Comparison of ENCODE assay signal across 2 cellular contexts in the genomic region with DNA sequence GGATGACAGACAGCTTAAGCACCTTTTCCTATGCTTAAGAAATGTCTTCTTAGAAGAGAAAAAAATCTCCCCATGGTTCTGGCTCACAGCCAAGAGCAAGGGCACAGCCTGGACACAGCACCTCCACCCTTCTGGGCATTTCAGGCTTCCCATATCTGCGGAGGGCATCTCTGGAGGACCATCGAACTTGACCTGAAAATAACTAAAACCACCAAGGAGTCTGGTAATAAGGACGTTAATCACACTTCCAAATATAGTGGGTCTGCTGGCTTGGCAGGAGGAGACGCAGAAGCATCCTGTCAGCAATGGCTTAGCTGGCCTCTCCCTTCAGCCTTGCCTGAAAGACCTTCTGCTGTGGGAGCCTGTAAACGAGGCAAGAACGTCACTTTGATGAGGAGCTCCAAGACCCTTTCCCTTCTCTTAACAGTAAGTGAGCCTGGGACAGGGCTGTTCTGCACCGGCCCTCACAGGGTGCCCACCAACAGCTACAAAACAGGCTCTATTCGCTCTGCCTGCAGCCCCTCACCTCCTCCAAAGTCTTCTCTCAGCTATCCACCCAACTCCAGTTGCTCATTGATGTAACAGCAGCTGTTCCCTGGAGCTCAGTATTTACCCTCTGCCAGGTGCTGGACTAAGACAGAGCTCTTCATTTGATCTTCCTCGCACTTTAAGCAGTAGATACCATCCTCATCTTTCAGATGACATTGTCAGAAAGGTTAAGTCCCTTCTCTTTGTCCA.
TF ChIP-seq lines count a peak whose summit lies in the region.

No MANE protein-coding gene starts in this region.

TF ChIP-seq in GM23338, 12 proteins besides CTCF, POLR2A, EP300 and RAD21 (continues in another document):
- TF ChIP-seq JUNB (IDR thresholded peaks at IDR 0.05; ENCODE audit: unreplicated experiment), result no peak
- no peak for TF ChIP-seq NANOG (IDR thresholded peaks at IDR 0.05; ENCODE audit: borderline replicate concordance)
- TF ChIP-seq STAT1 (IDR thresholded peaks at IDR 0.05; ENCODE audit: unreplicated experiment), result no peak
- no peak for TF ChIP-seq ZNF331 (CRISPR knock-in tag; IDR thresholded peaks at IDR 0.05; ENCODE audit: low read depth)
- TF ChIP-seq, protein P1, sequence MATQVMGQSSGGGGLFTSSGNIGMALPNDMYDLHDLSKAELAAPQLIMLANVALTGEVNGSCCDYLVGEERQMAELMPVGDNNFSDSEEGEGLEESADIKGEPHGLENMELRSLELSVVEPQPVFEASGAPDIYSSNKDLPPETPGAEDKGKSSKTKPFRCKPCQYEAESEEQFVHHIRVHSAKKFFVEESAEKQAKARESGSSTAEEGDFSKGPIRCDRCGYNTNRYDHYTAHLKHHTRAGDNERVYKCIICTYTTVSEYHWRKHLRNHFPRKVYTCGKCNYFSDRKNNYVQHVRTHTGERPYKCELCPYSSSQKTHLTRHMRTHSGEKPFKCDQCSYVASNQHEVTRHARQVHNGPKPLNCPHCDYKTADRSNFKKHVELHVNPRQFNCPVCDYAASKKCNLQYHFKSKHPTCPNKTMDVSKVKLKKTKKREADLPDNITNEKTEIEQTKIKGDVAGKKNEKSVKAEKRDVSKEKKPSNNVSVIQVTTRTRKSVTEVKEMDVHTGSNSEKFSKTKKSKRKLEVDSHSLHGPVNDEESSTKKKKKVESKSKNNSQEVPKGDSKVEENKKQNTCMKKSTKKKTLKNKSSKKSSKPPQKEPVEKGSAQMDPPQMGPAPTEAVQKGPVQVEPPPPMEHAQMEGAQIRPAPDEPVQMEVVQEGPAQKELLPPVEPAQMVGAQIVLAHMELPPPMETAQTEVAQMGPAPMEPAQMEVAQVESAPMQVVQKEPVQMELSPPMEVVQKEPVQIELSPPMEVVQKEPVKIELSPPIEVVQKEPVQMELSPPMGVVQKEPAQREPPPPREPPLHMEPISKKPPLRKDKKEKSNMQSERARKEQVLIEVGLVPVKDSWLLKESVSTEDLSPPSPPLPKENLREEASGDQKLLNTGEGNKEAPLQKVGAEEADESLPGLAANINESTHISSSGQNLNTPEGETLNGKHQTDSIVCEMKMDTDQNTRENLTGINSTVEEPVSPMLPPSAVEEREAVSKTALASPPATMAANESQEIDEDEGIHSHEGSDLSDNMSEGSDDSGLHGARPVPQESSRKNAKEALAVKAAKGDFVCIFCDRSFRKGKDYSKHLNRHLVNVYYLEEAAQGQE (IDR thresholded peaks at IDR 0.05; ENCODE audit: unreplicated experiment), result no peak
- no peak for TF ChIP-seq CREB1 (CRISPR knock-in tag; IDR thresholded peaks at IDR 0.05; ENCODE audit: low read depth)
- TF ChIP-seq, protein P2, sequence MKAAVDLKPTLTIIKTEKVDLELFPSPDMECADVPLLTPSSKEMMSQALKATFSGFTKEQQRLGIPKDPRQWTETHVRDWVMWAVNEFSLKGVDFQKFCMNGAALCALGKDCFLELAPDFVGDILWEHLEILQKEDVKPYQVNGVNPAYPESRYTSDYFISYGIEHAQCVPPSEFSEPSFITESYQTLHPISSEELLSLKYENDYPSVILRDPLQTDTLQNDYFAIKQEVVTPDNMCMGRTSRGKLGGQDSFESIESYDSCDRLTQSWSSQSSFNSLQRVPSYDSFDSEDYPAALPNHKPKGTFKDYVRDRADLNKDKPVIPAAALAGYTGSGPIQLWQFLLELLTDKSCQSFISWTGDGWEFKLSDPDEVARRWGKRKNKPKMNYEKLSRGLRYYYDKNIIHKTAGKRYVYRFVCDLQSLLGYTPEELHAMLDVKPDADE (IDR thresholded peaks at IDR 0.05), result no peak
- no peak for TF ChIP-seq EZH2phosphoT487 (IDR thresholded peaks at IDR 0.05; ENCODE audit: unreplicated experiment)
- no peak for TF ChIP-seq EZH2 (IDR thresholded peaks at IDR 0.05; ENCODE audit: low read depth, unreplicated experiment)
- TF ChIP-seq ZNF114 (CRISPR knock-in tag; IDR thresholded peaks at IDR 0.05), result no peak

TF ChIP-seq in endothelial cell of umbilical vein, 7 proteins besides CTCF, POLR2A, EP300 and RAD21:
- no peak for TF ChIP-seq GATA2 (IDR thresholded peaks at IDR 0.05; ENCODE audit: insufficient read depth, insufficient read length, low read depth, low read length)
- no peak for TF ChIP-seq EZH2 (IDR thresholded peaks at IDR 0.05; ENCODE audit: borderline replicate concordance, low read depth, low read length, severe bottlenecking)
- no peak for TF ChIP-seq FOS (IDR thresholded peaks at IDR 0.05; ENCODE audit: borderline replicate concordance, insufficient read depth, low read length)
- TF ChIP-seq POLR2AphosphoS5 (IDR thresholded peaks at IDR 0.05; ENCODE audit: insufficient read depth, low read depth, low read length), result no peak
- no peak for TF ChIP-seq MYC (IDR thresholded peaks at IDR 0.05; ENCODE audit: low read depth, low read length)
- TF ChIP-seq, protein P3, sequence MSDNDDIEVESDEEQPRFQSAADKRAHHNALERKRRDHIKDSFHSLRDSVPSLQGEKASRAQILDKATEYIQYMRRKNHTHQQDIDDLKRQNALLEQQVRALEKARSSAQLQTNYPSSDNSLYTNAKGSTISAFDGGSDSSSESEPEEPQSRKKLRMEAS (IDR thresholded peaks at IDR 0.05; ENCODE audit: insufficient read depth, insufficient read length), result no peak
- no peak for TF ChIP-seq JUN (IDR thresholded peaks at IDR 0.05; ENCODE audit: borderline replicate concordance, insufficient read depth, insufficient read length, low read depth)
